In the genomic region with DNA sequence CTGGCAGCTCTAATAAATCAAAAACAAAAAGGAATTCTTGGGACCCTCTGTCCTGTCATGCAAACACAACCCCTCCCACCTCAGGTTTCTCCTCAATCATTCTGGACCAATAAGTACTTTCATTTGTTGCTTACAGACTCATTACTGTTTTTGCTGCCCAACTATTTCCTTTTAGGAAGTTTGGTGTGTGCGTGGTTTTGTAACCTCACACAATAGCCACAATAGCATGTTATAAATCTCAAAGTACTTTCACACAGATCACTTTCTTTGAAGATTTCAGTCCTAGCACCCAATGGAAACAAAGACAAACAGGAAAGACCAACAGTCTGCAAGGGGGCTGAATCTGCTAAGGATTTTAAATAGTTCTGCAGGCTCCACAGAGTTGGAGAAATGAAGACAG, we compare ENCODE assay signal across 9 cellular contexts. TPM values are rescaled to one million over a fixed set of nuclear protein-coding genes. Genes with fewer than 3 reads are reported as not detected.
A peak's percentile ranks its signal among the peaks of the same experiment; 100 is the strongest.
DNase-seq lines count a peak whose midpoint lies in the region; ATAC-seq and TF ChIP-seq lines count a peak whose summit lies in the region.
"Had no signal": no experiment of that assay in that cellular context is flagged by ENCODE, and none has a peak within 500 bp of the region (broad histone marks: within the 10 kb centered on the region; RNA-seq: fewer than 3 reads in every experiment).

No MANE protein-coding gene starts in this region.

- peaks cover 62% of the 10 kb centered on the region for H3K36me3 Mint-ChIP-seq in activated T-cell treated with anti-CD3 and anti-CD28 coated beads, Interleukin-2, amount 50 U/mL, for 24 hours (ENCODE audit: low read depth)
- H3K36me3 Mint-ChIP-seq in WTC11, result peaks cover 2% of the 10 kb centered on the region

- WGBS in gastroesophageal sphincter (ENCODE audit: low coverage in 1 of 2), 2 donors, result 33 to 42% methylated on average over 1 of the region's 1 CpG
- 22 to 58% (median 33%) methylated on average over 1 of the region's 1 CpG for WGBS in stomach, 5 donors

- no peak for ATAC-seq in WTC11
- no peak for ATAC-seq in gastroesophageal sphincter
- ATAC-seq in HG02938 (IDR thresholded peaks at IDR 0.05; ENCODE audit: unreplicated experiment), result no peak

- TF ChIP-seq CTCF in WTC11 (IDR thresholded peaks at IDR 0.05), result no peak
- TF ChIP-seq CTCF in gastroesophageal sphincter (IDR thresholded peaks at IDR 0.05), result no peak
- no peak for TF ChIP-seq CTCF in stomach (IDR thresholded peaks at IDR 0.05)

- peaks cover 76% of the 10 kb centered on the region for H3K4me1 Mint-ChIP-seq in activated T-cell treated with anti-CD3 and anti-CD28 coated beads, Interleukin-2, amount 50 U/mL, for 24 hours (ENCODE audit: low read depth)
- H3K4me1 Mint-ChIP-seq in WTC11, result peaks cover 64% of the 10 kb centered on the region

- H3K27ac Mint-ChIP-seq in activated T-cell treated with anti-CD3 and anti-CD28 coated beads, Interleukin-2, amount 50 U/mL, for 24 hours, result peak overlapping the region; percentile 30
- H3K27ac Mint-ChIP-seq in WTC11, result peak overlapping the region; percentile 87

- H3K27ac ChIP-seq in gastroesophageal sphincter, result peak overlapping the region in 3 of 4 donors; percentile 28 to 58 (median 52)
- H3K27ac ChIP-seq in stomach, result peak overlapping the region in 3 of 5 donors; percentile 2 to 35 (median 4)
- no peak overlapping the region for H3K27ac ChIP-seq in caudate nucleus (ENCODE audit: low read depth, low read length)

- intact Hi-C loops in stomach (cut with DNase I; ENCODE audit: low total_unique reads), result no loop called here

- H3K4me3 ChIP-seq in gastroesophageal sphincter, result no peak overlapping the region
- no peak overlapping the region for H3K4me3 ChIP-seq in stomach

- peak overlapping the region; percentile 23 for H3K4me3 Mint-ChIP-seq in activated T-cell treated with anti-CD3 and anti-CD28 coated beads, Interleukin-2, amount 50 U/mL, for 24 hours
- H3K4me3 Mint-ChIP-seq in WTC11, result no peak overlapping the region

- no peak for TF ChIP-seq POLR2A in gastroesophageal sphincter (IDR thresholded peaks at IDR 0.05)
- TF ChIP-seq POLR2A in stomach (IDR thresholded peaks at IDR 0.05), result no peak

- H3K27me3 Mint-ChIP-seq in activated T-cell treated with anti-CD3 and anti-CD28 coated beads, Interleukin-2, amount 50 U/mL, for 24 hours, result no peaks in the 10 kb centered on the region
- no peaks in the 10 kb centered on the region for H3K27me3 Mint-ChIP-seq in WTC11 (ENCODE audit: low read depth)

- H3K9me3 ChIP-seq in gastroesophageal sphincter, result no peaks in the 10 kb centered on the region
- no peaks in the 10 kb centered on the region for H3K9me3 ChIP-seq in stomach

- POLR2A ChIA-PET in WTC11 (lab: Charles Lee), result no interaction called here

- no peaks in the 10 kb centered on the region for H3K27me3 ChIP-seq in gastroesophageal sphincter
- H3K27me3 ChIP-seq in stomach, result no peaks in the 10 kb centered on the region

- TF ChIP-seq EP300 in gastroesophageal sphincter (IDR thresholded peaks at IDR 0.05) (no peak), stomach (IDR thresholded peaks at IDR 0.05) (no peak)

- H3K36me3 ChIP-seq in gastroesophageal sphincter (no peaks in the 10 kb centered on the region), stomach (no peaks in the 10 kb centered on the region)

- CTCF ChIA-PET in WTC11 (lab: Charles Lee), result interaction anchor here (1.7 kb wide), 1 partner anchor 12 kb away, joined by 6 read pairs; no protein-coding TSS in a partner anchor

- no peaks in the 10 kb centered on the region for H3K9me3 Mint-ChIP-seq in activated T-cell treated with anti-CD3 and anti-CD28 coated beads, Interleukin-2, amount 50 U/mL, for 24 hours
- no peaks in the 10 kb centered on the region for H3K9me3 Mint-ChIP-seq in WTC11

- H3K4me1 ChIP-seq in gastroesophageal sphincter (peaks cover 0 to 77% (median 37%) of the 10 kb centered on the region in 3 donors), stomach (peaks cover 59 to 87% (median 75%) of the 10 kb centered on the region in 4 donors)

- DNase-seq in activated T-cell treated with anti-CD3 and anti-CD28 coated beads, Interleukin-2, amount 50 U/mL, for 24 hours, result no peak
- DNase-seq in activated T-cell treated with anti-CD3 and anti-CD28 coated beads for 4 hours, result no peak
- no peak for DNase-seq in WTC11 (ENCODE audit: low spot score)
- DNase-seq in stomach, result no peak
- DNase-seq in caudate nucleus (lab: John Stamatoyannopoulos, UW), result no peak
- DNase-seq in activated effector memory CD4-positive, alpha-beta T cell treated with anti-CD3 and anti-CD28 coated beads, Interleukin-2, amount 50 U/mL, for 16 hours, result no peak
- DNase-seq: NCI-H1930 had no signal

TF ChIP-seq in WTC11, 78 proteins besides CTCF, POLR2A, EP300 and RAD21 (continues in another document):
- TF ChIP-seq, protein P1, sequence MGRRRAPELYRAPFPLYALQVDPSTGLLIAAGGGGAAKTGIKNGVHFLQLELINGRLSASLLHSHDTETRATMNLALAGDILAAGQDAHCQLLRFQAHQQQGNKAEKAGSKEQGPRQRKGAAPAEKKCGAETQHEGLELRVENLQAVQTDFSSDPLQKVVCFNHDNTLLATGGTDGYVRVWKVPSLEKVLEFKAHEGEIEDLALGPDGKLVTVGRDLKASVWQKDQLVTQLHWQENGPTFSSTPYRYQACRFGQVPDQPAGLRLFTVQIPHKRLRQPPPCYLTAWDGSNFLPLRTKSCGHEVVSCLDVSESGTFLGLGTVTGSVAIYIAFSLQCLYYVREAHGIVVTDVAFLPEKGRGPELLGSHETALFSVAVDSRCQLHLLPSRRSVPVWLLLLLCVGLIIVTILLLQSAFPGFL (CRISPR knock-in tag; IDR thresholded peaks at IDR 0.05; ENCODE audit: borderline replicate concordance), result no peak
- TF ChIP-seq NR3C1 (CRISPR knock-in tag; conservative IDR thresholded peaks at IDR 0.05; ENCODE audit: low read depth) (no peak), ZNF219 (CRISPR knock-in tag; IDR thresholded peaks at IDR 0.05; ENCODE audit: borderline replicate concordance) (no peak), ETV6 (CRISPR knock-in tag; IDR thresholded peaks at IDR 0.05) (no peak), SP1 (CRISPR knock-in tag; conservative IDR thresholded peaks at IDR 0.05) (no peak), RELA (CRISPR knock-in tag; IDR thresholded peaks at IDR 0.05; ENCODE audit: borderline replicate concordance) (no peak), JUN (CRISPR knock-in tag; IDR thresholded peaks at IDR 0.05) (no peak), CBFB (CRISPR knock-in tag; IDR thresholded peaks at IDR 0.05; ENCODE audit: low read depth) (no peak), ZNF121 (CRISPR knock-in tag; IDR thresholded peaks at IDR 0.05) (no peak)
- TF ChIP-seq, protein P2, sequence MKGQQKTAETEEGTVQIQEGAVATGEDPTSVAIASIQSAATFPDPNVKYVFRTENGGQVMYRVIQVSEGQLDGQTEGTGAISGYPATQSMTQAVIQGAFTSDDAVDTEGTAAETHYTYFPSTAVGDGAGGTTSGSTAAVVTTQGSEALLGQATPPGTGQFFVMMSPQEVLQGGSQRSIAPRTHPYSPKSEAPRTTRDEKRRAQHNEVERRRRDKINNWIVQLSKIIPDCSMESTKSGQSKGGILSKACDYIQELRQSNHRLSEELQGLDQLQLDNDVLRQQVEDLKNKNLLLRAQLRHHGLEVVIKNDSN (CRISPR knock-in tag; IDR thresholded peaks at IDR 0.05), result no peak
- TF ChIP-seq, protein P3, sequence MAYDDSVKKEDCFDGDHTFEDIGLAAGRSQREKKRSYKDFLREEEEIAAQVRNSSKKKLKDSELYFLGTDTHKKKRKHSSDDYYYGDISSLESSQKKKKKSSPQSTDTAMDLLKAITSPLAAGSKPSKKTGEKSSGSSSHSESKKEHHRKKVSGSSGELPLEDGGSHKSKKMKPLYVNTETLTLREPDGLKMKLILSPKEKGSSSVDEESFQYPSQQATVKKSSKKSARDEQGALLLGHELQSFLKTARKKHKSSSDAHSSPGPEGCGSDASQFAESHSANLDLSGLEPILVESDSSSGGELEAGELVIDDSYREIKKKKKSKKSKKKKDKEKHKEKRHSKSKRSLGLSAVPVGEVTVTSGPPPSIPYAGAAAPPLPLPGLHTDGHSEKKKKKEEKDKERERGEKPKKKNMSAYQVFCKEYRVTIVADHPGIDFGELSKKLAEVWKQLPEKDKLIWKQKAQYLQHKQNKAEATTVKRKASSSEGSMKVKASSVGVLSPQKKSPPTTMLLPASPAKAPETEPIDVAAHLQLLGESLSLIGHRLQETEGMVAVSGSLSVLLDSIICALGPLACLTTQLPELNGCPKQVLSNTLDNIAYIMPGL (CRISPR knock-in tag; IDR thresholded peaks at IDR 0.05), result no peak
- TF ChIP-seq, protein P4, sequence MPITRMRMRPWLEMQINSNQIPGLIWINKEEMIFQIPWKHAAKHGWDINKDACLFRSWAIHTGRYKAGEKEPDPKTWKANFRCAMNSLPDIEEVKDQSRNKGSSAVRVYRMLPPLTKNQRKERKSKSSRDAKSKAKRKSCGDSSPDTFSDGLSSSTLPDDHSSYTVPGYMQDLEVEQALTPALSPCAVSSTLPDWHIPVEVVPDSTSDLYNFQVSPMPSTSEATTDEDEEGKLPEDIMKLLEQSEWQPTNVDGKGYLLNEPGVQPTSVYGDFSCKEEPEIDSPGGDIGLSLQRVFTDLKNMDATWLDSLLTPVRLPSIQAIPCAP (CRISPR knock-in tag; IDR thresholded peaks at IDR 0.05), result no peak

RNA-seq across cellular contexts. Expression of a gene that starts 4.4 kb away (rescaled TPM):
- total RNA-seq in WTC11 (2021) (70.0 to 74.2 TPM (median 74.2 TPM) in 3 replicates), gastroesophageal sphincter (10 to 100 TPM; 31.6 to 40.5 (median 35.8) TPM), stomach (10 to 100 TPM; 17.0 to 59.1 (median 37.3) TPM)
- polyA plus RNA-seq in stomach, result 10 to 100 TPM; 61.1 to 82.3 (median 78.7) TPM

RNA-seq across cellular contexts. Expression of a gene that starts 4.5 kb away (rescaled TPM):
- total RNA-seq in WTC11 (2021), result 72.8 to 75.2 TPM (median 74.0 TPM) in 3 replicates
- total RNA-seq in gastroesophageal sphincter, result 10 to 100 TPM; 11.3 to 32.0 (median 23.9) TPM
- 10 to 100 TPM; 20.7 to 90.6 (median 57.8) TPM for total RNA-seq in stomach
- 10 to 100 TPM in 2 of 3 donors, 1 to 10 TPM in 1; 5.5 to 16.8 (median 14.8) TPM for polyA plus RNA-seq in stomach

RNA-seq across cellular contexts. Expression of a gene that starts 35.8 kb away (rescaled TPM):
- 2.3 to 3.3 TPM (median 3.2 TPM) in 3 replicates for total RNA-seq in WTC11 (2021)
- total RNA-seq in gastroesophageal sphincter, result under 1 TPM in 3 of 4 donors, not detected in 1; 0.19 to 0.45 (median 0.27) TPM
- total RNA-seq in stomach, result under 1 TPM in 1 of 5 donors, not detected in 4; 0.18 TPM
- under 1 TPM in 2 of 3 donors, not detected in 1; 0.15 to 0.19 TPM for polyA plus RNA-seq in stomach
